In genomic region chr11:61968758-61969390, GRCh38 we compare ENCODE assay signal across 9 cellular contexts. TPM values are rescaled to one million over a fixed set of nuclear protein-coding genes. Genes with fewer than 3 reads are reported as not detected.
DNase-seq lines count a peak whose midpoint lies in the region; ATAC-seq and TF ChIP-seq lines count a peak whose summit lies in the region.
"Had no signal": no experiment of that assay in that cellular context is flagged by ENCODE, and none has a peak within 500 bp of the region (broad histone marks: within the 10 kb centered on the region; RNA-seq: fewer than 3 reads in every experiment).

No MANE protein-coding gene starts in this region.

- H3K4me1 ChIP-seq in SJCRH30 (peaks cover 17% of the 10 kb centered on the region), fibroblast of lung (ENCODE audit: control insufficient read depth, extremely low read depth, insufficient read depth, low read length) (peaks cover 44% of the 10 kb centered on the region)

- H3K36me3 ChIP-seq in SJCRH30 (peaks cover 17% of the 10 kb centered on the region), fibroblast of lung (ENCODE audit: control insufficient read depth, insufficient read depth, low read length) (peaks cover 11% of the 10 kb centered on the region)

- DNase-seq in Caki2 (ENCODE audit: low read depth) (peak; percentile 36), SJCRH30 (no peak), fibroblast of lung (ENCODE audit: low read depth in 2 of 2) (no peak), posterior vena cava (ENCODE audit: low spot score) (peak; percentile 82), NCI-H345 treated with DMSO at 0.1 percent for 48 hours (lab: John Stamatoyannopoulos, UW; ENCODE audit: unreplicated experiment) (no peak)
- DNase-seq in stimulated activated CD4-positive, alpha-beta T cell treated with anti-CD3 and anti-CD28 coated beads, Interleukin-2, amount 100 ng/mL, for 24 hours = no peak

- H3K27ac ChIP-seq in SJCRH30 = no peak overlapping the region; the same call in 1 of the 2 replicates
- peak overlapping the region; percentile 91 for H3K27ac ChIP-seq in fibroblast of lung (ENCODE audit: insufficient read depth, low read length)

- peaks cover 6% of the 10 kb centered on the region for H4K20me1 ChIP-seq in fibroblast of lung (ENCODE audit: control insufficient read depth, extremely low read depth, insufficient read depth, low read length)

- H2AFZ ChIP-seq in fibroblast of lung (ENCODE audit: low read length) = no peak overlapping the region

- H3K4me3 ChIP-seq in SJCRH30 (peak overlapping the region; percentile 79), fibroblast of lung (replicated peaks in 1 of 4; ENCODE audit: control extremely low read depth in 1 of 4, insufficient read depth in 1 of 4, low read depth in 3 of 4, low read length in 4 of 4) (peak overlapping the region in 3 of 4 experiments; percentile 78 to 85 (median 83))

- in situ Hi-C loops in Caki2 (cut with HindIII; ENCODE audit: low pct_unique_long_range_greater_than_20kb, low sequenced_read_pairs) = no loop called here

- no peak overlapping the region for H3K9ac ChIP-seq in fibroblast of lung (ENCODE audit: insufficient read depth, low read length)

- H3K79me2 ChIP-seq in fibroblast of lung (ENCODE audit: control insufficient read depth, insufficient read depth, low read length) = peaks cover 38% of the 10 kb centered on the region

- TF ChIP-seq CTCF in fibroblast of lung (conservative IDR thresholded peaks at IDR 0.05 in 1 of 2, IDR thresholded peaks at IDR 0.05 in 1 of 2; ENCODE audit: low read depth in 1 of 2, low read length in 2 of 2) = no peak

- H3K9me3 ChIP-seq in SJCRH30 (replicated peaks) = no peaks in the 10 kb centered on the region
- no peaks in the 10 kb centered on the region for H3K9me3 ChIP-seq in fibroblast of lung (ENCODE audit: control insufficient read depth, insufficient read depth, low read depth, low read length)

- peak overlapping the region; percentile 90 for H3K4me2 ChIP-seq in fibroblast of lung (ENCODE audit: extremely low read depth, insufficient read depth, low read length)

- ATAC-seq in GM21528 (IDR thresholded peaks at IDR 0.05; ENCODE audit: low FRiP score, unreplicated experiment) = no peak
- ATAC-seq in GM18858 (IDR thresholded peaks at IDR 0.05; ENCODE audit: unreplicated experiment) = no peak

- no peaks in the 10 kb centered on the region for H3K27me3 ChIP-seq in SJCRH30
- no peaks in the 10 kb centered on the region for H3K27me3 ChIP-seq in fibroblast of lung (ENCODE audit: control insufficient read depth, insufficient read depth, low read length)

- intact Hi-C loops in posterior vena cava (cut with DNase I) = no loop called here

RNA-seq across cellular contexts. Expression of gene FTH1, which starts 1.4 kb away (rescaled TPM):
- 2,721 and 2,840 TPM in 2 replicates for total RNA-seq in Caki2 (2014; rRNA removed; shearing (Covaris generic); ENCODE audit: low replicate concordance)
- total RNA-seq in SJCRH30 (2014; rRNA removed; shearing (Covaris generic)) = 349 and 357 TPM in 2 replicates
- total RNA-seq in fibroblast of lung (2,097 and 2,219 TPM in 2 replicates), posterior vena cava (1,000 to 10,000 TPM; 2,679 to 3,454 TPM)
- polyA plus RNA-seq in fibroblast of lung = 2,789 and 3,749 TPM in 2 replicates
- polyA plus RNA-seq in fibroblast of lung (2012) = 6,217 and 7,699 TPM in 2 replicates
- polyA minus RNA-seq in fibroblast of lung (ENCODE audit: low replicate concordance) = 2,081 and 2,338 TPM in 2 replicates

RNA-seq across cellular contexts. Expression of gene BEST1, which starts 18.7 kb away (rescaled TPM):
- total RNA-seq in Caki2 (2014; rRNA removed; shearing (Covaris generic); ENCODE audit: low replicate concordance) = not detected in 2 replicates
- total RNA-seq in SJCRH30 (2014; rRNA removed; shearing (Covaris generic)) = 0.05 and 0.26 TPM in 2 replicates
- total RNA-seq in fibroblast of lung (7.7 and 15.2 TPM in 2 replicates), posterior vena cava (1 to 10 TPM; 5.8 to 9.5 TPM)
- polyA plus RNA-seq in fibroblast of lung = 1.5 and 2.5 TPM in 2 replicates
- 2.7 and 3.0 TPM in 2 replicates for polyA plus RNA-seq in fibroblast of lung (2012)
- 1.9 and 2.9 TPM in 2 replicates for polyA minus RNA-seq in fibroblast of lung (ENCODE audit: low replicate concordance)
- total RNA-seq: T-helper 2 cell treated with Interferon-gamma antibody and Interleukin-4, amounts not matched to agents 100 ng/mL and 5 ng/mL, for 36 hours had no signal

RNA-seq across cellular contexts. Expression of gene RAB3IL1, which starts 51.5 kb away (rescaled TPM):
- total RNA-seq in Caki2 (2014; rRNA removed; shearing (Covaris generic); ENCODE audit: low replicate concordance) = 7.5 and 9.6 TPM in 2 replicates
- 0.53 and 0.77 TPM in 2 replicates for total RNA-seq in SJCRH30 (2014; rRNA removed; shearing (Covaris generic))
- total RNA-seq in fibroblast of lung (13.4 TPM in 2 replicates), posterior vena cava (10 to 100 TPM; 26.7 to 31.5 TPM)
- 9.6 and 9.9 TPM in 2 replicates for polyA plus RNA-seq in fibroblast of lung
- 14.7 and 15.8 TPM in 2 replicates for polyA plus RNA-seq in fibroblast of lung (2012)
- polyA minus RNA-seq in fibroblast of lung (ENCODE audit: low replicate concordance) = 15.8 and 16.9 TPM in 2 replicates
- total RNA-seq: T-helper 2 cell treated with Interferon-gamma antibody and Interleukin-4, amounts not matched to agents 100 ng/mL and 5 ng/mL, for 36 hours had no signal

Comparison
In these comparisons a context has a peak if more than half of its experiments do, and no peak if none do; other contexts are left out.
1. DNase-seq: peak in Caki2 (single experiment) and posterior vena cava (single experiment); none in SJCRH30 (0 of 2), fibroblast of lung (0 of 2), NCI-H345 treated with DMSO at 0.1 percent for 48 hours (single experiment) and stimulated activated CD4-positive, alpha-beta T cell treated with anti-CD3 and anti-CD28 coated beads, Interleukin-2, amount 100 ng/mL, for 24 hours (0 of 2).